Comparison of ENCODE assay signal across 8 cellular contexts in genomic region chr4:185127021-185127925, GRCh38. TPM values are rescaled to one million over a fixed set of nuclear protein-coding genes. Genes with fewer than 3 reads are reported as not detected.
DNase-seq lines count a peak whose midpoint lies in the region; ATAC-seq and TF ChIP-seq lines count a peak whose summit lies in the region.

No MANE protein-coding gene starts in this region.

- DNase-seq in activated CD8-positive, alpha-beta memory T cell treated with anti-CD3 and anti-CD28 coated beads for 24 hours: peak; percentile 64
- DNase-seq in activated CD8-positive, alpha-beta memory T cell treated with anti-CD3 and anti-CD28 coated beads, Interleukin-2, amount 50 U/mL, for 4 hours: no peak
- peak; percentile 15 for DNase-seq in activated naive CD8-positive, alpha-beta T cell treated with anti-CD3 and anti-CD28 coated beads, Interleukin-2, amount 50 U/mL, for 24 hours
- DNase-seq in iPS DF 6.9 (ENCODE audit: low read depth, low spot score) (no peak), sigmoid colon (no peak), SJCRH30 (no peak), NCI-H226 (no peak)
- no peak for DNase-seq in activated CD4-positive, alpha-beta T cell treated with anti-CD3 and anti-CD28 coated beads, Interleukin-2, amount 50 U/mL, for 1 hour

- no peak for TF ChIP-seq CTCF in sigmoid colon (IDR thresholded peaks at IDR 0.05)

- TF ChIP-seq EP300 in sigmoid colon (IDR thresholded peaks at IDR 0.05): no peak

- WGBS in iPS DF 6.9 (ENCODE audit: insufficient coverage, insufficient read length): no CpG with 5 or more reads among the region's 64 CpGs
- WGBS in sigmoid colon, 2 donors: 10 to 11% methylated on average over 64 of the region's 64 CpGs

- no peaks in the 10 kb centered on the region for H3K9me3 Mint-ChIP-seq in activated naive CD8-positive, alpha-beta T cell treated with anti-CD3 and anti-CD28 coated beads, Interleukin-2, amount 50 U/mL, for 24 hours

- no peaks in the 10 kb centered on the region for H3K36me3 Mint-ChIP-seq in activated naive CD8-positive, alpha-beta T cell treated with anti-CD3 and anti-CD28 coated beads, Interleukin-2, amount 50 U/mL, for 24 hours (ENCODE audit: low read depth)

- no peak for TF ChIP-seq POLR2A in sigmoid colon (IDR thresholded peaks at IDR 0.05)

- H3K27me3 Mint-ChIP-seq in activated naive CD8-positive, alpha-beta T cell treated with anti-CD3 and anti-CD28 coated beads, Interleukin-2, amount 50 U/mL, for 24 hours: peaks cover 51% of the 10 kb centered on the region

- ATAC-seq in activated naive CD8-positive, alpha-beta T cell treated with anti-CD3 and anti-CD28 coated beads, Interleukin-2, amount 50 U/mL, for 24 hours: no peak

- no peaks in the 10 kb centered on the region for H3K4me1 ChIP-seq in iPS DF 6.9 (ENCODE audit: control insufficient read depth, insufficient read depth, low read length)
- peaks cover 0 to 23% (median 14%) of the 10 kb centered on the region in 4 donors for H3K4me1 ChIP-seq in sigmoid colon
- no peaks in the 10 kb centered on the region for H3K4me1 ChIP-seq in SJCRH30

- no peak overlapping the region for H3K27ac ChIP-seq in iPS DF 6.9 (ENCODE audit: low read length)
- peak overlapping the region in 2 of 4 donors; percentile 43 to 89 for H3K27ac ChIP-seq in sigmoid colon
- H3K27ac ChIP-seq in SJCRH30: no peak overlapping the region

- intact Hi-C loops in sigmoid colon (cut with DNase I): loop anchor here (1.0 kb wide), 1 partner anchor 15 kb away; no protein-coding TSS in a partner anchor

- no peaks in the 10 kb centered on the region for H3K36me3 ChIP-seq in iPS DF 6.9 (ENCODE audit: control insufficient read depth, insufficient read depth, low read length)
- no peaks in the 10 kb centered on the region for H3K36me3 ChIP-seq in sigmoid colon
- no peaks in the 10 kb centered on the region for H3K36me3 ChIP-seq in SJCRH30

- no peak overlapping the region for H3K27ac Mint-ChIP-seq in activated naive CD8-positive, alpha-beta T cell treated with anti-CD3 and anti-CD28 coated beads, Interleukin-2, amount 50 U/mL, for 24 hours

- peak overlapping the region; percentile 57 for H3K4me3 Mint-ChIP-seq in activated naive CD8-positive, alpha-beta T cell treated with anti-CD3 and anti-CD28 coated beads, Interleukin-2, amount 50 U/mL, for 24 hours

- H3K4me1 Mint-ChIP-seq in activated naive CD8-positive, alpha-beta T cell treated with anti-CD3 and anti-CD28 coated beads, Interleukin-2, amount 50 U/mL, for 24 hours: peaks cover 6% of the 10 kb centered on the region

- H3K4me3 ChIP-seq in iPS DF 6.9 (ENCODE audit: low read length) (peak overlapping the region; percentile 26; the same call in 1 of the 2 replicates), sigmoid colon (peak overlapping the region; percentile 53 to 67 (median 58)), SJCRH30 (no peak overlapping the region)

- H3K27me3 ChIP-seq in iPS DF 6.9 (ENCODE audit: control insufficient read depth, insufficient read depth, low read length) (peaks cover 4% of the 10 kb centered on the region; the same call in 1 of the 2 replicates), sigmoid colon (no peaks in the 10 kb centered on the region), SJCRH30 (no peaks in the 10 kb centered on the region)

- H3K9me3 ChIP-seq in iPS DF 6.9 (ENCODE audit: control insufficient read depth, insufficient read depth, low read length): no peaks in the 10 kb centered on the region
- H3K9me3 ChIP-seq in sigmoid colon: no peaks in the 10 kb centered on the region
- no peaks in the 10 kb centered on the region for H3K9me3 ChIP-seq in SJCRH30 (replicated peaks)

RNA-seq across cellular contexts. Expression of gene SLC25A4, which starts 15.8 kb away (rescaled TPM):
- total RNA-seq in sigmoid colon: 100 to 1,000 TPM in 3 of 4 donors, 10 to 100 TPM in 1; 89.1 to 127 (median 112) TPM
- polyA plus RNA-seq in sigmoid colon: 10 to 100 TPM; 22.9 to 36.0 (median 25.4) TPM
- total RNA-seq in SJCRH30 (2014; rRNA removed; shearing (Covaris generic)): 11.0 and 16.0 TPM in 2 replicates

Comparison
In these comparisons a context has a peak if more than half of its experiments do, and no peak if none do; other contexts are left out.
1. DNase-seq: peak in activated CD8-positive, alpha-beta memory T cell treated with anti-CD3 and anti-CD28 coated beads for 24 hours (single experiment) and activated naive CD8-positive, alpha-beta T cell treated with anti-CD3 and anti-CD28 coated beads, Interleukin-2, amount 50 U/mL, for 24 hours (single experiment); none in activated CD8-positive, alpha-beta memory T cell treated with anti-CD3 and anti-CD28 coated beads, Interleukin-2, amount 50 U/mL, for 4 hours (single experiment), iPS DF 6.9 (single experiment), sigmoid colon (single experiment), SJCRH30 (0 of 2), NCI-H226 (single experiment) and activated CD4-positive, alpha-beta T cell treated with anti-CD3 and anti-CD28 coated beads, Interleukin-2, amount 50 U/mL, for 1 hour (single experiment).